Comparison of ENCODE assay signal across 8 cellular contexts in genomic region chr17:34958438-34958837, GRCh38.
"Had no signal": no experiment of that assay in that cellular context is flagged by ENCODE, and none has a peak within 500 bp of the region (broad histone marks: within the 10 kb centered on the region; RNA-seq: fewer than 3 reads in every experiment).

No MANE protein-coding gene starts in this region.

- H2AFZ ChIP-seq: GM23248 had no signal

- ATAC-seq: HCT116 had no signal

- FAIRE-seq: HTR-8/SVneo had no signal

- DNase-seq: GM23248, GOT3, H7, HFFc6, KG1 had no signal

- H3K9ac ChIP-seq: GM23248 had no signal

- H3K27ac ChIP-seq: GM23248 had no signal

- H3K4me3 ChIP-seq: GM23248, HAP-1 had no signal

- H3K9me3 ChIP-seq: HAP-1 had no signal
